1 cellular context compared by ENCODE assay signal in the genomic region with DNA sequence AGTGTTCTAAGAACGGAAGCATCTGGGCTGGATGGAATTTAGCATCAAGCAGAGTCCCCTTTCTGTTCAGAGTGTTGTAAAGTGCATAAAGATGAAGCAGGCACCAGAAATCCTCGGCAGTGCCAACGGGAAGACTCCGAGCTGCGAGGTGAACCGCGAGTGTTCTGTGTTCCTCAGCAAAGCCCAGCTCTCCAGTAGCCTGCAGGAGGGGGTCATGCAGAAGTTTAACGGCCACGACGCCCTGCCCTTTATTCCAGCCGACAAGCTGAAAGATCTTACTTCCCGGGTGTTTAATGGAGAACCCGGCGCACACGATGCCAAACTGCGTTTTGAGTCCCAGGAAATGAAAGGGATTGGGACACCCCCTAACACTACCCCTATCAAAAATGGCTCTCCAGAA.
TF ChIP-seq lines count a peak whose summit lies in the region.

No MANE protein-coding gene starts in this region.

TF ChIP-seq in endothelial cell of umbilical vein, 7 proteins besides CTCF, POLR2A, EP300 and RAD21:
- no peak for TF ChIP-seq POLR2AphosphoS5 (IDR thresholded peaks at IDR 0.05; ENCODE audit: insufficient read depth, low read depth, low read length)
- TF ChIP-seq EZH2 (IDR thresholded peaks at IDR 0.05; ENCODE audit: borderline replicate concordance, low read depth, low read length, severe bottlenecking), result no peak
- no peak for TF ChIP-seq FOS (IDR thresholded peaks at IDR 0.05; ENCODE audit: borderline replicate concordance, insufficient read depth, low read length)
- TF ChIP-seq, protein P1, sequence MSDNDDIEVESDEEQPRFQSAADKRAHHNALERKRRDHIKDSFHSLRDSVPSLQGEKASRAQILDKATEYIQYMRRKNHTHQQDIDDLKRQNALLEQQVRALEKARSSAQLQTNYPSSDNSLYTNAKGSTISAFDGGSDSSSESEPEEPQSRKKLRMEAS (IDR thresholded peaks at IDR 0.05; ENCODE audit: insufficient read depth, insufficient read length), result no peak
